In genomic region chr2:238930216-238930615, GRCh38 we compare ENCODE assay signal across 15 cellular contexts.
"Had no signal": no experiment of that assay in that cellular context is flagged by ENCODE, and none has a peak within 500 bp of the region (broad histone marks: within the 10 kb centered on the region; RNA-seq: fewer than 3 reads in every experiment).

No MANE protein-coding gene starts in this region.

- ATAC-seq: effector memory CD8-positive, alpha-beta T cell; T-cell had no signal

- H3K4me3 Mint-ChIP-seq: activated naive CD4-positive, alpha-beta T cell treated with anti-CD3 and anti-CD28 coated beads, Interleukin-2, amount 50 U/mL, for 24 hours; effector memory CD8-positive, alpha-beta T cell; T-cell had no signal

- H3K36me3 Mint-ChIP-seq: activated naive CD4-positive, alpha-beta T cell treated with anti-CD3 and anti-CD28 coated beads, Interleukin-2, amount 50 U/mL, for 24 hours; T-cell had no signal

- H3K4me1 ChIP-seq: gastrocnemius medialis had no signal

- H3K4me3 ChIP-seq: gastrocnemius medialis, heart left ventricle, lung, thyroid gland had no signal

- H3K9me3 Mint-ChIP-seq: activated naive CD4-positive, alpha-beta T cell treated with anti-CD3 and anti-CD28 coated beads, Interleukin-2, amount 50 U/mL, for 24 hours; activated T-helper 2 cell treated with anti-CD3 and anti-CD28 coated beads, Interferon-gamma antibody, Interleukin-2, Interleukin-4, amounts not matched to agents 10 μg/mL and 5 μg/mL and 100 μg/mL, durations not matched to agents 14 hours and 24 hours and 36 hours; effector memory CD8-positive, alpha-beta T cell had no signal

- H3K27ac ChIP-seq: epithelial cell of prostate, thyroid gland had no signal

- DNase-seq: cortex of kidney; effector memory CD8-positive, alpha-beta T cell; midbrain; SK-N-SH; small intestine; T-cell; T-helper 9 cell had no signal

- H3K9me3 ChIP-seq: SK-N-SH, thyroid gland had no signal

- H3K27ac Mint-ChIP-seq: activated naive CD4-positive, alpha-beta T cell treated with anti-CD3 and anti-CD28 coated beads, Interleukin-2, amount 50 U/mL, for 24 hours; activated T-helper 2 cell treated with anti-CD3 and anti-CD28 coated beads, Interferon-gamma antibody, Interleukin-2, Interleukin-4, amounts not matched to agents 10 μg/mL and 5 μg/mL and 100 μg/mL, durations not matched to agents 14 hours and 24 hours and 36 hours; effector memory CD8-positive, alpha-beta T cell; progenitor cell of endocrine pancreas; T-cell had no signal

- H3K9ac ChIP-seq: SK-N-SH had no signal

- H3K4me1 Mint-ChIP-seq: activated naive CD4-positive, alpha-beta T cell treated with anti-CD3 and anti-CD28 coated beads, Interleukin-2, amount 50 U/mL, for 24 hours; T-cell had no signal

- H3K27me3 ChIP-seq: gastrocnemius medialis, heart left ventricle, thyroid gland had no signal

- H3K36me3 ChIP-seq: gastrocnemius medialis, heart left ventricle, thyroid gland had no signal
